Comparison of ENCODE assay signal across 1 cellular context in the genomic region with DNA sequence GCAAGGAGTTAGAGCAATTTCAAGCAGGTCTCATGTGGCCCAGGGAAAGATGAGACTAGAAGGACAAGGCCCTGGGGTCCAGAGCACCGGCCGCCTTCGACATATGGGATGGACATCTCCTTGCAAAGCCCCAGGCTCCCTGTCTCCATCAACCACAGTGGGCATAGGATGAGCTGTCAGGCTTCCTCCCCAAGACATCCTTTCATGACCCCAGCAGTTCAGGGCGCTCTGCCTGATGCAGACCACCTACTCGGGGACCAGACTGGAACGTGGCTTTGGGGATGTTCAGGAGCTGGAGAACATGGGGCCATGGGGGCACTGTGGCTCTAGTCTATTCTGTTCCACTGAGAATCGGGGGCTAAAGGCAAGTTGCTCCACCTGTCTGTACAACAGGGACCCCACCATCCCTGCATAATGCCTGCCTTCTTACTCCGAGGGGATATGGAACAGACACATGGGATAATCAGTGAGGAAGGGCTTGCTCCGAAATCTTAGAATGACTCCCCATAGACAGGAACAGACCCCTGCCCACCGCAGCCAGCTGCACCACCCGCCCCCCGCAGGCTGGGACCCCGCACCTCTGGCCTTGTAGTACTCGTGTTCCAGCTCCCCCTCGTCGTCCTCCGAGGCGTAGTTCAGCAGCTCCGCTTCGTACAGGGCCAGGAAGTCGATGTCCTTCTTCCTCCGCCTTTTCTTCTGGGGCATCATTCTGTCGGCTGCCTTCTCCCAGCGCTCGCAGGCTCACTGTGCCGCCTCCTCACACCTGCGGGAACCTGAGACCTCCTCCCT.
TF ChIP-seq lines count a peak whose summit lies in the region.

No MANE protein-coding gene starts in this region.

TF ChIP-seq in GM23338, 12 proteins besides CTCF, POLR2A, EP300 and RAD21 (continued from another document):
- TF ChIP-seq, protein P1, sequence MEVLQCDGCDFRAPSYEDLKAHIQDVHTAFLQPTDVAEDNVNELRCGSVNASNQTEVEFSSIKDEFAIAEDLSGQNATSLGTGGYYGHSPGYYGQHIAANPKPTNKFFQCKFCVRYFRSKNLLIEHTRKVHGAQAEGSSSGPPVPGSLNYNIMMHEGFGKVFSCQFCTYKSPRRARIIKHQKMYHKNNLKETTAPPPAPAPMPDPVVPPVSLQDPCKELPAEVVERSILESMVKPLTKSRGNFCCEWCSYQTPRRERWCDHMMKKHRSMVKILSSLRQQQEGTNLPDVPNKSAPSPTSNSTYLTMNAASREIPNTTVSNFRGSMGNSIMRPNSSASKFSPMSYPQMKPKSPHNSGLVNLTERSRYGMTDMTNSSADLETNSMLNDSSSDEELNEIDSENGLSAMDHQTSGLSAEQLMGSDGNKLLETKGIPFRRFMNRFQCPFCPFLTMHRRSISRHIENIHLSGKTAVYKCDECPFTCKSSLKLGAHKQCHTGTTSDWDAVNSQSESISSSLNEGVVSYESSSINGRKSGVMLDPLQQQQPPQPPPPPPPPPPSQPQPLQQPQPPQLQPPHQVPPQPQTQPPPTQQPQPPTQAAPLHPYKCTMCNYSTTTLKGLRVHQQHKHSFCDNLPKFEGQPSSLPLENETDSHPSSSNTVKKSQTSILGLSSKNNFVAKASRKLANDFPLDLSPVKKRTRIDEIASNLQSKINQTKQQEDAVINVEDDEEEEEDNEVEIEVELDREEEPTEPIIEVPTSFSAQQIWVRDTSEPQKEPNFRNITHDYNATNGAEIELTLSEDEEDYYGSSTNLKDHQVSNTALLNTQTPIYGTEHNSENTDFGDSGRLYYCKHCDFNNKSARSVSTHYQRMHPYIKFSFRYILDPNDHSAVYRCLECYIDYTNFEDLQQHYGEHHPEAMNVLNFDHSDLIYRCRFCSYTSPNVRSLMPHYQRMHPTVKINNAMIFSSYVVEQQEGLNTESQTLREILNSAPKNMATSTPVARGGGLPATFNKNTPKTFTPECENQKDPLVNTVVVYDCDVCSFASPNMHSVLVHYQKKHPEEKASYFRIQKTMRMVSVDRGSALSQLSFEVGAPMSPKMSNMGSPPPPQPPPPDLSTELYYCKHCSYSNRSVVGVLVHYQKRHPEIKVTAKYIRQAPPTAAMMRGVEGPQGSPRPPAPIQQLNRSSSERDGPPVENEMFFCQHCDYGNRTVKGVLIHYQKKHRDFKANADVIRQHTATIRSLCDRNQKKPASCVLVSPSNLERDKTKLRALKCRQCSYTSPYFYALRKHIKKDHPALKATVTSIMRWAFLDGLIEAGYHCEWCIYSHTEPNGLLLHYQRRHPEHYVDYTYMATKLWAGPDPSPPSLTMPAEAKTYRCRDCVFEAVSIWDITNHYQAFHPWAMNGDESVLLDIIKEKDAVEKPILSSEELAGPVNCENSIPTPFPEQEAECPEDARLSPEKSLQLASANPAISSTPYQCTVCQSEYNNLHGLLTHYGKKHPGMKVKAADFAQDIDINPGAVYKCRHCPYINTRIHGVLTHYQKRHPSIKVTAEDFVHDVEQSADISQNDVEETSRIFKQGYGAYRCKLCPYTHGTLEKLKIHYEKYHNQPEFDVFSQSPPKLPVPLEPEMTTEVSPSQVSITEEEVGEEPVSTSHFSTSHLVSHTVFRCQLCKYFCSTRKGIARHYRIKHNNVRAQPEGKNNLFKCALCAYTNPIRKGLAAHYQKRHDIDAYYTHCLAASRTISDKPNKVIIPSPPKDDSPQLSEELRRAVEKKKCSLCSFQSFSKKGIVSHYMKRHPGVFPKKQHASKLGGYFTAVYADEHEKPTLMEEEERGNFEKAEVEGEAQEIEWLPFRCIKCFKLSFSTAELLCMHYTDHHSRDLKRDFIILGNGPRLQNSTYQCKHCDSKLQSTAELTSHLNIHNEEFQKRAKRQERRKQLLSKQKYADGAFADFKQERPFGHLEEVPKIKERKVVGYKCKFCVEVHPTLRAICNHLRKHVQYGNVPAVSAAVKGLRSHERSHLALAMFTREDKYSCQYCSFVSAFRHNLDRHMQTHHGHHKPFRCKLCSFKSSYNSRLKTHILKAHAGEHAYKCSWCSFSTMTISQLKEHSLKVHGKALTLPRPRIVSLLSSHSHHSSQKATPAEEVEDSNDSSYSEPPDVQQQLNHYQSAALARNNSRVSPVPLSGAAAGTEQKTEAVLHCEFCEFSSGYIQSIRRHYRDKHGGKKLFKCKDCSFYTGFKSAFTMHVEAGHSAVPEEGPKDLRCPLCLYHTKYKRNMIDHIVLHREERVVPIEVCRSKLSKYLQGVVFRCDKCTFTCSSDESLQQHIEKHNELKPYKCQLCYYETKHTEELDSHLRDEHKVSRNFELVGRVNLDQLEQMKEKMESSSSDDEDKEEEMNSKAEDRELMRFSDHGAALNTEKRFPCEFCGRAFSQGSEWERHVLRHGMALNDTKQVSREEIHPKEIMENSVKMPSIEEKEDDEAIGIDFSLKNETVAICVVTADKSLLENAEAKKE (CRISPR knock-in tag; IDR thresholded peaks at IDR 0.05), result no peak
- TF ChIP-seq JUNB (IDR thresholded peaks at IDR 0.05; ENCODE audit: unreplicated experiment) (no peak), EZH2 (IDR thresholded peaks at IDR 0.05; ENCODE audit: low read depth, unreplicated experiment) (no peak), STAT1 (IDR thresholded peaks at IDR 0.05; ENCODE audit: unreplicated experiment) (no peak), POLR2AphosphoS5 (IDR thresholded peaks at IDR 0.05; ENCODE audit: low read depth) (no peak), EZH2phosphoT487 (IDR thresholded peaks at IDR 0.05; ENCODE audit: unreplicated experiment) (no peak)
- TF ChIP-seq, protein P2, sequence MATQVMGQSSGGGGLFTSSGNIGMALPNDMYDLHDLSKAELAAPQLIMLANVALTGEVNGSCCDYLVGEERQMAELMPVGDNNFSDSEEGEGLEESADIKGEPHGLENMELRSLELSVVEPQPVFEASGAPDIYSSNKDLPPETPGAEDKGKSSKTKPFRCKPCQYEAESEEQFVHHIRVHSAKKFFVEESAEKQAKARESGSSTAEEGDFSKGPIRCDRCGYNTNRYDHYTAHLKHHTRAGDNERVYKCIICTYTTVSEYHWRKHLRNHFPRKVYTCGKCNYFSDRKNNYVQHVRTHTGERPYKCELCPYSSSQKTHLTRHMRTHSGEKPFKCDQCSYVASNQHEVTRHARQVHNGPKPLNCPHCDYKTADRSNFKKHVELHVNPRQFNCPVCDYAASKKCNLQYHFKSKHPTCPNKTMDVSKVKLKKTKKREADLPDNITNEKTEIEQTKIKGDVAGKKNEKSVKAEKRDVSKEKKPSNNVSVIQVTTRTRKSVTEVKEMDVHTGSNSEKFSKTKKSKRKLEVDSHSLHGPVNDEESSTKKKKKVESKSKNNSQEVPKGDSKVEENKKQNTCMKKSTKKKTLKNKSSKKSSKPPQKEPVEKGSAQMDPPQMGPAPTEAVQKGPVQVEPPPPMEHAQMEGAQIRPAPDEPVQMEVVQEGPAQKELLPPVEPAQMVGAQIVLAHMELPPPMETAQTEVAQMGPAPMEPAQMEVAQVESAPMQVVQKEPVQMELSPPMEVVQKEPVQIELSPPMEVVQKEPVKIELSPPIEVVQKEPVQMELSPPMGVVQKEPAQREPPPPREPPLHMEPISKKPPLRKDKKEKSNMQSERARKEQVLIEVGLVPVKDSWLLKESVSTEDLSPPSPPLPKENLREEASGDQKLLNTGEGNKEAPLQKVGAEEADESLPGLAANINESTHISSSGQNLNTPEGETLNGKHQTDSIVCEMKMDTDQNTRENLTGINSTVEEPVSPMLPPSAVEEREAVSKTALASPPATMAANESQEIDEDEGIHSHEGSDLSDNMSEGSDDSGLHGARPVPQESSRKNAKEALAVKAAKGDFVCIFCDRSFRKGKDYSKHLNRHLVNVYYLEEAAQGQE (IDR thresholded peaks at IDR 0.05; ENCODE audit: unreplicated experiment), result no peak
- TF ChIP-seq, protein P3, sequence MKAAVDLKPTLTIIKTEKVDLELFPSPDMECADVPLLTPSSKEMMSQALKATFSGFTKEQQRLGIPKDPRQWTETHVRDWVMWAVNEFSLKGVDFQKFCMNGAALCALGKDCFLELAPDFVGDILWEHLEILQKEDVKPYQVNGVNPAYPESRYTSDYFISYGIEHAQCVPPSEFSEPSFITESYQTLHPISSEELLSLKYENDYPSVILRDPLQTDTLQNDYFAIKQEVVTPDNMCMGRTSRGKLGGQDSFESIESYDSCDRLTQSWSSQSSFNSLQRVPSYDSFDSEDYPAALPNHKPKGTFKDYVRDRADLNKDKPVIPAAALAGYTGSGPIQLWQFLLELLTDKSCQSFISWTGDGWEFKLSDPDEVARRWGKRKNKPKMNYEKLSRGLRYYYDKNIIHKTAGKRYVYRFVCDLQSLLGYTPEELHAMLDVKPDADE (IDR thresholded peaks at IDR 0.05), result no peak
TF ChIP-seq in GM23338: peak in this region for 0.
